1 cellular context compared by ENCODE assay signal in the genomic region with DNA sequence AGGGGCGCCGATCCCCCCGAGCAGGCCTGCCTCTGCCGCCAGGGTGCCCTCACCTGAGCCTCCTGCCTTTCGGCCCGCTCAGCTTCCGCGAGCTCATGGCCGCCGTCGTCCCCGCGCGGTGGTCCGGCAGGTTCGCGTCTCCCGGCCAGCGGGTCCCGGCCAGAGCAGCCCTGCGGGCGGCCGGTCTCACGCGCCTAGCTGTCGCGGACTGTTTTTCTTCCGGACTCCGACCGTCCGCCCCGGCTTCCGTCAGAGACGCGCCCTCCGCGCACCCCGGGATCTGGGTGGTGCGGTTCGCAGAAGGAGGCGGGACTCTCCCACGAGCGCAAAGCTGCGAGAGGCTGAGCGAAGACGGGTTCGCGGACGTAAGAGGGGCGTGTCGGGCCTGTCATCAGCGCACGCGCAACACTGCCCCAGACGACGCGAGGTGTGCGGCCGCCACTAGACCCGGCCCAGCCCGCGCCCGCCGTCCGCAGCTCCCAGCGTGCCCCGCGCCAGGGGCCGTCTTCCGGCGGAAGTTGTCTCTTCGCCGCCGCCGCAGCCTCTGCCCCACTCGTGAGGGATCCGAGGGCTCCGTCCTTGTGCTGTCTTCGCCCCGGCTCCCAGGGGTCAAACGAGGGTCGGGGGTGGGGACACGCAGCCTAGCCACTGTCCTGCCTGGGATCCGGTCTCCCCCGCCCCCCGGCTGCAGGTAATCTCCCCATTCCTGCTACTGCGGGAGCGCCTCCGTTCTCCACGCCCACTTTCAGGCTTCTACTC.
A peak's percentile ranks its signal among the peaks of the same experiment; 100 is the strongest.
TF ChIP-seq lines count a peak whose summit lies in the region.

TSS of gene INPP5K (minus strand) at position 210 of the 759 bp plus-strand sequence. CDS start at position 97, 113 bp downstream.

TF ChIP-seq in HepG2, 621 proteins besides CTCF, POLR2A, EP300 and RAD21 (continued from another document and continues in another):
- TF ChIP-seq NONO (IDR thresholded peaks at IDR 0.05) (no peak), NONO (CRISPR knock-in tag; conservative IDR thresholded peaks at IDR 0.05) (peak; percentile 60; the same call in 1 of the 2 replicates), ZNF367 (CRISPR knock-in tag; IDR thresholded peaks at IDR 0.05; ENCODE audit: borderline replicate concordance) (no peak), NFIB (CRISPR knock-in tag; IDR thresholded peaks at IDR 0.05; ENCODE audit: borderline replicate concordance) (no peak), GABPB1 (CRISPR knock-in tag; IDR thresholded peaks at IDR 0.05) (peak; percentile 96), ZNF230 (CRISPR knock-in tag; IDR thresholded peaks at IDR 0.05) (0 out of 2 replicates have a peak, but pooled peaks have one; percentile 25), PHB2 (IDR thresholded peaks at IDR 0.05; ENCODE audit: partially characterized antibody) (no peak), NR2C2 (CRISPR knock-in tag; IDR thresholded peaks at IDR 0.05; ENCODE audit: borderline replicate concordance) (peak; percentile 76), ZNF256 (CRISPR knock-in tag; conservative IDR thresholded peaks at IDR 0.05) (no peak; the same call in 1 of the 2 replicates), IKZF1 (IDR thresholded peaks at IDR 0.05) (no peak), ZNF20 (CRISPR knock-in tag; IDR thresholded peaks at IDR 0.05) (no peak), HDAC2 (CRISPR knock-in tag; IDR thresholded peaks at IDR 0.05) (peak; percentile 35; the same call in 1 of the 2 replicates), ZNF3 (CRISPR knock-in tag; IDR thresholded peaks at IDR 0.05) (no peak), RFX3 (CRISPR knock-in tag; IDR thresholded peaks at IDR 0.05) (no peak), ZNF441 (CRISPR knock-in tag; IDR thresholded peaks at IDR 0.05; ENCODE audit: borderline replicate concordance) (peak; percentile 60; the same call in 1 of the 2 replicates), KMT2A (CRISPR knock-in tag; IDR thresholded peaks at IDR 0.05) (peak; percentile 77; the same call in 1 of the 2 replicates), ZNF556 (CRISPR knock-in tag; IDR thresholded peaks at IDR 0.05; ENCODE audit: borderline replicate concordance) (no peak), ZNF772 (CRISPR knock-in tag; IDR thresholded peaks at IDR 0.05) (no peak; the same call in 1 of the 2 replicates), ZNF878 (CRISPR knock-in tag; IDR thresholded peaks at IDR 0.05) (no peak), NAIF1 (CRISPR knock-in tag; IDR thresholded peaks at IDR 0.05; ENCODE audit: borderline replicate concordance) (no peak), ZNF44 (CRISPR knock-in tag; IDR thresholded peaks at IDR 0.05) (no peak; the same call in 1 of the 2 replicates), ZNF619 (CRISPR knock-in tag; IDR thresholded peaks at IDR 0.05) (no peak; the same call in 1 of the 2 replicates), SIN3B (IDR thresholded peaks at IDR 0.05; ENCODE audit: low read length) (peak; percentile 22), WIZ (CRISPR knock-in tag; IDR thresholded peaks at IDR 0.05) (no peak), ZNF234 (CRISPR knock-in tag; conservative IDR thresholded peaks at IDR 0.05) (no peak), ATF3 (CRISPR knock-in tag; IDR thresholded peaks at IDR 0.05) (no peak), HES4 (CRISPR knock-in tag; IDR thresholded peaks at IDR 0.05; ENCODE audit: borderline replicate concordance) (0 out of 2 replicates have a peak, but pooled peaks have one; percentile 28), HBP1 (CRISPR knock-in tag; IDR thresholded peaks at IDR 0.05; ENCODE audit: low read depth) (peak; percentile 69; the same call in 1 of the 2 replicates), ZNF468 (CRISPR knock-in tag; IDR thresholded peaks at IDR 0.05) (no peak), RARA (CRISPR knock-in tag; IDR thresholded peaks at IDR 0.05) (peak; percentile 24; the same call in 1 of the 2 replicates), FOXA3 (CRISPR knock-in tag; IDR thresholded peaks at IDR 0.05) (peak; percentile 38), SRSF1 (optimal IDR thresholded peaks at IDR 0.05; ENCODE audit: low read depth, low read length) (no peak), EED (CRISPR knock-in tag; IDR thresholded peaks at IDR 0.05) (no peak), ZNF660 (CRISPR knock-in tag; IDR thresholded peaks at IDR 0.05; ENCODE audit: borderline replicate concordance, low read depth) (no peak), EZH2 (conservative IDR thresholded peaks at IDR 0.05; ENCODE audit: low read depth, low read length) (no peak), FLYWCH1 (CRISPR knock-in tag; IDR thresholded peaks at IDR 0.05) (no peak), CEBPZ (IDR thresholded peaks at IDR 0.05; ENCODE audit: low read length) (no peak)
- TF ChIP-seq, protein P1, sequence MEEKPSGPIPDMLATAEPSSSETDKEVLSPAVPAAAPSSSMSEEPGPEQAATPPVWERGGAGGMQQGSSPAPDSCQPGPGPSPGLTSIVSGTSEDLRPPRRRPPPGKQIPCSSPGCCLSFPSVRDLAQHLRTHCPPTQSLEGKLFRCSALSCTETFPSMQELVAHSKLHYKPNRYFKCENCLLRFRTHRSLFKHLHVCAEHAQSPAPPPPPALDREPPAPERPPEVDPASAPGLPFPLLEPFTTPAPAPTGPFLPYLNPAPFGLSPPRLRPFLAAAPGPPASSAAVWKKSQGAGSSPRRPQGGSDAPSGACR (CRISPR knock-in tag; IDR thresholded peaks at IDR 0.05), result no peak
- TF ChIP-seq, protein P2, sequence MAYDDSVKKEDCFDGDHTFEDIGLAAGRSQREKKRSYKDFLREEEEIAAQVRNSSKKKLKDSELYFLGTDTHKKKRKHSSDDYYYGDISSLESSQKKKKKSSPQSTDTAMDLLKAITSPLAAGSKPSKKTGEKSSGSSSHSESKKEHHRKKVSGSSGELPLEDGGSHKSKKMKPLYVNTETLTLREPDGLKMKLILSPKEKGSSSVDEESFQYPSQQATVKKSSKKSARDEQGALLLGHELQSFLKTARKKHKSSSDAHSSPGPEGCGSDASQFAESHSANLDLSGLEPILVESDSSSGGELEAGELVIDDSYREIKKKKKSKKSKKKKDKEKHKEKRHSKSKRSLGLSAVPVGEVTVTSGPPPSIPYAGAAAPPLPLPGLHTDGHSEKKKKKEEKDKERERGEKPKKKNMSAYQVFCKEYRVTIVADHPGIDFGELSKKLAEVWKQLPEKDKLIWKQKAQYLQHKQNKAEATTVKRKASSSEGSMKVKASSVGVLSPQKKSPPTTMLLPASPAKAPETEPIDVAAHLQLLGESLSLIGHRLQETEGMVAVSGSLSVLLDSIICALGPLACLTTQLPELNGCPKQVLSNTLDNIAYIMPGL (CRISPR knock-in tag; IDR thresholded peaks at IDR 0.05; ENCODE audit: borderline replicate concordance in 1 of 2, low read depth in 1 of 2), result peak in 1 of 2 experiments; percentile 66; a peak in 2 of 4 replicates
- TF ChIP-seq, protein P3, sequence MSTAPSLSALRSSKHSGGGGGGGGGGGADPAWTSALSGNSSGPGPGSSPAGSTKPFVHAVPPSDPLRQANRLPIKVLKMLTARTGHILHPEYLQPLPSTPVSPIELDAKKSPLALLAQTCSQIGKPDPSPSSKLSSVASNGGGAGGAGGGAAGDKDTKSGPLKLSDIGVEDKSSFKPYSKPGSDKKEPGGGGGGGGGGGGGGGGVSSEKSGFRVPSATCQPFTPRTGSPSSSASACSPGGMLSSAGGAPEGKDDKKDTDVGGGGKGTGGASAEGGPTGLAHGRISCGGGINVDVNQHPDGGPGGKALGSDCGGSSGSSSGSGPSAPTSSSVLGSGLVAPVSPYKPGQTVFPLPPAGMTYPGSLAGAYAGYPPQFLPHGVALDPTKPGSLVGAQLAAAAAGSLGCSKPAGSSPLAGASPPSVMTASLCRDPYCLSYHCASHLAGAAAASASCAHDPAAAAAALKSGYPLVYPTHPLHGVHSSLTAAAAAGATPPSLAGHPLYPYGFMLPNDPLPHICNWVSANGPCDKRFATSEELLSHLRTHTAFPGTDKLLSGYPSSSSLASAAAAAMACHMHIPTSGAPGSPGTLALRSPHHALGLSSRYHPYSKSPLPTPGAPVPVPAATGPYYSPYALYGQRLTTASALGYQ (CRISPR knock-in tag; IDR thresholded peaks at IDR 0.05), result no peak
- TF ChIP-seq, protein P4, sequence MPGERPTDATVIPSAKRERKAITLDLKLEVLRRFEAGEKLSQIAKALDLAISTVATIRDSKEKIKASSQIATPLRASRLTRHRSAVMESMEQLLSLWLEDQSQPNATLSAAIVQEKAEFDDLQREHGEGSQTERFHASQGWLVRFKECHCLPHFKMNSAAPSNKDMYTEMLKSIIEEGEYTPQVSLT (CRISPR knock-in tag; IDR thresholded peaks at IDR 0.05; ENCODE audit: borderline replicate concordance, low read depth), result no peak
- TF ChIP-seq, protein P5, sequence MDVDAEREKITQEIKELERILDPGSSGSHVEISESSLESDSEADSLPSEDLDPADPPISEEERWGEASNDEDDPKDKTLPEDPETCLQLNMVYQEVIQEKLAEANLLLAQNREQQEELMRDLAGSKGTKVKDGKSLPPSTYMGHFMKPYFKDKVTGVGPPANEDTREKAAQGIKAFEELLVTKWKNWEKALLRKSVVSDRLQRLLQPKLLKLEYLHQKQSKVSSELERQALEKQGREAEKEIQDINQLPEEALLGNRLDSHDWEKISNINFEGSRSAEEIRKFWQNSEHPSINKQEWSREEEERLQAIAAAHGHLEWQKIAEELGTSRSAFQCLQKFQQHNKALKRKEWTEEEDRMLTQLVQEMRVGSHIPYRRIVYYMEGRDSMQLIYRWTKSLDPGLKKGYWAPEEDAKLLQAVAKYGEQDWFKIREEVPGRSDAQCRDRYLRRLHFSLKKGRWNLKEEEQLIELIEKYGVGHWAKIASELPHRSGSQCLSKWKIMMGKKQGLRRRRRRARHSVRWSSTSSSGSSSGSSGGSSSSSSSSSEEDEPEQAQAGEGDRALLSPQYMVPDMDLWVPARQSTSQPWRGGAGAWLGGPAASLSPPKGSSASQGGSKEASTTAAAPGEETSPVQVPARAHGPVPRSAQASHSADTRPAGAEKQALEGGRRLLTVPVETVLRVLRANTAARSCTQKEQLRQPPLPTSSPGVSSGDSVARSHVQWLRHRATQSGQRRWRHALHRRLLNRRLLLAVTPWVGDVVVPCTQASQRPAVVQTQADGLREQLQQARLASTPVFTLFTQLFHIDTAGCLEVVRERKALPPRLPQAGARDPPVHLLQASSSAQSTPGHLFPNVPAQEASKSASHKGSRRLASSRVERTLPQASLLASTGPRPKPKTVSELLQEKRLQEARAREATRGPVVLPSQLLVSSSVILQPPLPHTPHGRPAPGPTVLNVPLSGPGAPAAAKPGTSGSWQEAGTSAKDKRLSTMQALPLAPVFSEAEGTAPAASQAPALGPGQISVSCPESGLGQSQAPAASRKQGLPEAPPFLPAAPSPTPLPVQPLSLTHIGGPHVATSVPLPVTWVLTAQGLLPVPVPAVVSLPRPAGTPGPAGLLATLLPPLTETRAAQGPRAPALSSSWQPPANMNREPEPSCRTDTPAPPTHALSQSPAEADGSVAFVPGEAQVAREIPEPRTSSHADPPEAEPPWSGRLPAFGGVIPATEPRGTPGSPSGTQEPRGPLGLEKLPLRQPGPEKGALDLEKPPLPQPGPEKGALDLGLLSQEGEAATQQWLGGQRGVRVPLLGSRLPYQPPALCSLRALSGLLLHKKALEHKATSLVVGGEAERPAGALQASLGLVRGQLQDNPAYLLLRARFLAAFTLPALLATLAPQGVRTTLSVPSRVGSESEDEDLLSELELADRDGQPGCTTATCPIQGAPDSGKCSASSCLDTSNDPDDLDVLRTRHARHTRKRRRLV (CRISPR knock-in tag; IDR thresholded peaks at IDR 0.05), result no peak
